10 cellular contexts compared by ENCODE assay signal in the genomic region with DNA sequence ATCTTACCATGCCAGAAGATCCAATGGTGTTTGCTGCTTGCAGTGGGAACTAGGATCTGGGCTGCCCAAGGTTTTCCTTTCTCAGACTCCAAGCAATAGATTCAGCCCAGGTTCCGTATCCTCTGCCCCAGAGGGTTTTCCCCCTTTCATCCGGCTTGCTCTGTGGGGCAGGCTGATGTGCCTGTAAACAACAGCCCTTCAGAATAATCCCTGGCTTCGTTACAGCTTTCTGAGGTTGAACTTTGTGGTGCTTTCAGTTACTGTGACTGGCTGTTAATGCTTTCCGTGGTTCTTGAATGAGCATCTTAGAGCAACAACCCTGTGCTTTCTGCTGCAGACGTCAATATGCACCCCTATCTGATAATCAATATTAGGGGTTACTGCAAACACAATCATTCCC.
"Had no signal": no experiment of that assay in that cellular context is flagged by ENCODE, and none has a peak within 500 bp of the region (broad histone marks: within the 10 kb centered on the region; RNA-seq: fewer than 3 reads in every experiment).

No MANE protein-coding gene starts in this region.

- ATAC-seq: activated CD4-positive, alpha-beta T cell treated with anti-CD3 and anti-CD28 coated beads for 36 hours; esophagus mucosa; T-cell had no signal

- H3K4me3 ChIP-seq: left ventricle myocardium inferior, skin epidermis, tibial artery, uterus had no signal

- H3K9me3 ChIP-seq: left ventricle myocardium inferior, tibial artery, uterus had no signal

- DNase-seq: activated CD4-positive, alpha-beta T cell treated with anti-CD3 and anti-CD28 coated beads for 36 hours; activated naive CD4-positive, alpha-beta T cell treated with Interleukin-2 at 50 U/mL for 16 hours; islet precursor cell; left ventricle myocardium inferior; T-cell; tibial artery; uterus had no signal

- H3K4me1 ChIP-seq: left ventricle myocardium inferior, tibial artery, uterus had no signal

- H3K27ac ChIP-seq: left ventricle myocardium inferior, skin epidermis, tibial artery, uterus, VCaP had no signal

- H3K36me3 ChIP-seq: left ventricle myocardium inferior, tibial artery, uterus had no signal

- H3K27me3 ChIP-seq: tibial artery, uterus had no signal
